29 cellular contexts compared by ENCODE assay signal in the genomic region with DNA sequence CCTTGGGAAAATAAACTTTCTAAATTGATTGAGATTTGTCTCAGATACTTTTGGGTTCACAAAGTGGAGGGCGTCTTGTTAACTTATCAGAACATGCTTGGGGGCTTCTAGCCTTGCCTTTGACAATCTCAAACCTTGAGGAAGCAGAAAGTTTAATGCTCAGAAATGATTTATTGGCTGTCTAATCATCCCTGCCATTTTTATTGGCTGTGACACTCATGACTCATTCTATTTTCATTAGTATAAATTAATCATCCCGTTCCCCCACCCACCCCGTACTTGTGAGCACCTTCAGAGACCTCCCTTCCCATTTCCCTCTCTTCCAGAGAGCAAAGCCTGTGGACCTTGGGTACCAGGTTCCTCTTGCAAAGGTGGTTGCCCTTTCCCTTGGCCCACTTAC.
A peak's percentile ranks its signal among the peaks of the same experiment; 100 is the strongest.
DNase-seq lines count a peak whose midpoint lies in the region; ATAC-seq and TF ChIP-seq lines count a peak whose summit lies in the region.
"Had no signal": no experiment of that assay in that cellular context is flagged by ENCODE, and none has a peak within 500 bp of the region (broad histone marks: within the 10 kb centered on the region; RNA-seq: fewer than 3 reads in every experiment).

No MANE protein-coding gene starts in this region.

- H3K36me3 ChIP-seq in SK-N-SH (replicated peaks in 1 of 2; ENCODE audit: control insufficient read depth in 1 of 2, insufficient read depth in 2 of 2, low read length in 1 of 2) (no peaks in the 10 kb centered on the region), MM.1S (replicated peaks; ENCODE audit: insufficient read depth, low read length) (no peaks in the 10 kb centered on the region)
- H3K36me3 ChIP-seq: BE2C, SJSA1 had no signal

- H3K9me3 ChIP-seq in SK-N-SH (no peaks in the 10 kb centered on the region), MM.1S (replicated peaks; ENCODE audit: insufficient read depth, low read length) (no peaks in the 10 kb centered on the region)
- H3K9me3 ChIP-seq: BE2C, SJSA1 had no signal

- H3K36me3 Mint-ChIP-seq in stimulated activated memory B cell treated with anti-CD40 and anti-IgM and Interleukin-4, amounts not matched to agents 10 μg/mL and 1 μg/mL and 100 μg/mL, for 72 hours, result peaks cover 44% of the 10 kb centered on the region

- H3K9me3 Mint-ChIP-seq in stimulated activated memory B cell treated with anti-CD40 and anti-IgM and Interleukin-4, amounts not matched to agents 10 μg/mL and 1 μg/mL and 100 μg/mL, for 72 hours, result no peaks in the 10 kb centered on the region
- H3K9me3 Mint-ChIP-seq: CD8-positive, alpha-beta memory T cell had no signal

- CTCF ChIA-PET in SK-N-SH (lab: Yijun Ruan, JAX), result no interaction called here
- CTCF ChIA-PET in HEK293T (lab: Yijun Ruan, JAX), result no interaction called here

- no peak overlapping the region for H3K9ac ChIP-seq in SK-N-SH
- no peak overlapping the region for H3K9ac ChIP-seq in MM.1S (ENCODE audit: low read length)

- no peak for TF ChIP-seq EP300 in SK-N-SH (IDR thresholded peaks at IDR 0.05; ENCODE audit: borderline replicate concordance in 1 of 2, low read depth in 1 of 2, low read length in 1 of 2)

- no peak for ATAC-seq in SK-N-SH treated with all-trans-retinoic acid at 6 μM for 48 hours
- ATAC-seq in left lobe of liver, result peak; percentile 19
- ATAC-seq in stimulated activated memory B cell treated with anti-CD40 and anti-IgM and Interleukin-4, amounts not matched to agents 10 μg/mL and 1 μg/mL and 100 μg/mL, for 72 hours, result peak; percentile 31
- ATAC-seq: HCT116, PC-3 had no signal

- no peak overlapping the region for H3K4me3 Mint-ChIP-seq in stimulated activated memory B cell treated with anti-CD40 and anti-IgM and Interleukin-4, amounts not matched to agents 10 μg/mL and 1 μg/mL and 100 μg/mL, for 72 hours
- H3K4me3 Mint-ChIP-seq: CD14-positive monocyte; CD8-positive, alpha-beta memory T cell had no signal

- H3K4me2 ChIP-seq in SK-N-SH (no peak overlapping the region), MM.1S (ENCODE audit: low read depth, low read length) (no peak overlapping the region)

- no peaks in the 10 kb centered on the region for H4K20me1 ChIP-seq in SK-N-SH (ENCODE audit: insufficient read depth)
- no peaks in the 10 kb centered on the region for H4K20me1 ChIP-seq in MM.1S (ENCODE audit: insufficient read depth, low read length)

- POLR2A ChIA-PET in SK-N-SH (lab: Yijun Ruan, JAX), result no interaction called here
- POLR2A ChIA-PET in HEK293T (lab: Yijun Ruan, JAX), result no interaction called here

- no peak overlapping the region for H3K4me3 ChIP-seq in SK-N-SH (ENCODE audit: low read depth in 2 of 2, low read length in 1 of 2)
- no peak overlapping the region for H3K4me3 ChIP-seq in MM.1S (ENCODE audit: low read length)
- H3K4me3 ChIP-seq: GM12878, SJSA1 had no signal

- H3K9me2 ChIP-seq in SK-N-SH (no peaks in the 10 kb centered on the region), MM.1S (replicated peaks; ENCODE audit: insufficient read depth, low read length) (no peaks in the 10 kb centered on the region)

- no peak overlapping the region for H2AFZ ChIP-seq in SK-N-SH (ENCODE audit: low read depth)
- no peak overlapping the region for H2AFZ ChIP-seq in MM.1S (ENCODE audit: low read length)

- no peaks in the 10 kb centered on the region for H3K27me3 Mint-ChIP-seq in stimulated activated memory B cell treated with anti-CD40 and anti-IgM and Interleukin-4, amounts not matched to agents 10 μg/mL and 1 μg/mL and 100 μg/mL, for 72 hours
- H3K27me3 Mint-ChIP-seq: CD8-positive, alpha-beta memory T cell had no signal

- H3K27ac ChIP-seq in SK-N-SH (ENCODE audit: low read depth in 2 of 2, low read length in 1 of 2), result no peak overlapping the region
- H3K27ac ChIP-seq in MM.1S (ENCODE audit: low read length), result no peak overlapping the region
- H3K27ac ChIP-seq: 22Rv1, SJSA1 had no signal

- H3F3A ChIP-seq in SK-N-SH (replicated peaks; ENCODE audit: insufficient read depth), result no peaks in the 10 kb centered on the region
- no peaks in the 10 kb centered on the region for H3F3A ChIP-seq in MM.1S (ENCODE audit: insufficient read depth, low read length)

- DNase-seq in SK-N-SH (no peak), HEK293T (ENCODE audit: extremely low spot score) (no peak), left lobe of liver (ENCODE audit: low spot score) (no peak), activated gamma-delta T cell (lab: John Stamatoyannopoulos, UW) (no peak), MM.1S (no peak)
- DNase-seq in activated CD4-positive, alpha-beta T cell treated with anti-CD3 and anti-CD28 coated beads for 48 hours, result no peak
- DNase-seq: ACHN; BE2C; CD8-positive, alpha-beta memory T cell; DMS 273 treated with DMSO at 0.1 percent for 48 hours; DND-41; IMR-90; KG1; NCI-H1105; NCI-H1436 treated with DMSO at 0.1 percent for 48 hours; NCI-H187 treated with DMSO at 0.1 percent for 48 hours; NCI-H2171 treated with DMSO at 0.1 percent for 48 hours; NCI-H526; NCI-H82; NK-92 treated with Interleukin-12 subunit alpha and Interleukin-12 subunit beta, amount 100 ng/mL, for 24 hours; PC-3; T-helper 1 cell had no signal

- no peak for TF ChIP-seq CTCF in SK-N-SH (IDR thresholded peaks at IDR 0.05)
- TF ChIP-seq CTCF in MM.1S (IDR thresholded peaks at IDR 0.05; ENCODE audit: low read length), result no peak

- H3K4me1 ChIP-seq in SK-N-SH (ENCODE audit: control insufficient read depth in 1 of 2, insufficient read depth in 2 of 2, low read depth in 1 of 2, low read length in 1 of 2), result no peaks in the 10 kb centered on the region
- H3K4me1 ChIP-seq in MM.1S (ENCODE audit: low read length), result peaks cover 7% of the 10 kb centered on the region
- H3K4me1 ChIP-seq: BE2C had no signal

- H3K79me2 ChIP-seq in SK-N-SH (ENCODE audit: insufficient read depth) (no peaks in the 10 kb centered on the region), MM.1S (ENCODE audit: low read length) (no peaks in the 10 kb centered on the region)

- 47% methylated on average over 3 of the region's 3 CpGs for WGBS in SK-N-SH (ENCODE audit: low lambda C conversion rate)

- H3K4me1 Mint-ChIP-seq in stimulated activated memory B cell treated with anti-CD40 and anti-IgM and Interleukin-4, amounts not matched to agents 10 μg/mL and 1 μg/mL and 100 μg/mL, for 72 hours, result peaks cover 5% of the 10 kb centered on the region
- H3K4me1 Mint-ChIP-seq: CD14-positive monocyte; CD8-positive, alpha-beta memory T cell had no signal

- H3K27ac Mint-ChIP-seq in stimulated activated memory B cell treated with anti-CD40 and anti-IgM and Interleukin-4, amounts not matched to agents 10 μg/mL and 1 μg/mL and 100 μg/mL, for 72 hours, result peak overlapping the region; percentile 30
- H3K27ac Mint-ChIP-seq: CD14-positive monocyte; CD8-positive, alpha-beta memory T cell had no signal

- TF ChIP-seq RAD21 in SK-N-SH (IDR thresholded peaks at IDR 0.05; ENCODE audit: low read length), result no peak

- no peaks in the 10 kb centered on the region for H3K27me3 ChIP-seq in SK-N-SH (ENCODE audit: insufficient read depth)
- no peaks in the 10 kb centered on the region for H3K27me3 ChIP-seq in MM.1S (replicated peaks; ENCODE audit: insufficient read depth, low read length)
- H3K27me3 ChIP-seq: BE2C, SJSA1 had no signal

TF ChIP-seq in SK-N-SH, 30 proteins besides CTCF, POLR2A, EP300 and RAD21 (continues in another document):
- TF ChIP-seq, protein P1, sequence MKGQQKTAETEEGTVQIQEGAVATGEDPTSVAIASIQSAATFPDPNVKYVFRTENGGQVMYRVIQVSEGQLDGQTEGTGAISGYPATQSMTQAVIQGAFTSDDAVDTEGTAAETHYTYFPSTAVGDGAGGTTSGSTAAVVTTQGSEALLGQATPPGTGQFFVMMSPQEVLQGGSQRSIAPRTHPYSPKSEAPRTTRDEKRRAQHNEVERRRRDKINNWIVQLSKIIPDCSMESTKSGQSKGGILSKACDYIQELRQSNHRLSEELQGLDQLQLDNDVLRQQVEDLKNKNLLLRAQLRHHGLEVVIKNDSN (IDR thresholded peaks at IDR 0.05; ENCODE audit: borderline replicate concordance, low read depth), result no peak

TF ChIP-seq in SK-N-SH treated with all-trans-retinoic acid at 6 μM for 48 hours, 23 proteins besides CTCF, POLR2A, EP300 and RAD21 (continues in another document):
- TF ChIP-seq BACH2 (CRISPR knock-in tag; IDR thresholded peaks at IDR 0.05; ENCODE audit: borderline replicate concordance) (no peak), OSR1 (CRISPR knock-in tag; IDR thresholded peaks at IDR 0.05) (no peak), ESRRG (CRISPR knock-in tag; IDR thresholded peaks at IDR 0.05) (no peak)
- TF ChIP-seq, protein P2, sequence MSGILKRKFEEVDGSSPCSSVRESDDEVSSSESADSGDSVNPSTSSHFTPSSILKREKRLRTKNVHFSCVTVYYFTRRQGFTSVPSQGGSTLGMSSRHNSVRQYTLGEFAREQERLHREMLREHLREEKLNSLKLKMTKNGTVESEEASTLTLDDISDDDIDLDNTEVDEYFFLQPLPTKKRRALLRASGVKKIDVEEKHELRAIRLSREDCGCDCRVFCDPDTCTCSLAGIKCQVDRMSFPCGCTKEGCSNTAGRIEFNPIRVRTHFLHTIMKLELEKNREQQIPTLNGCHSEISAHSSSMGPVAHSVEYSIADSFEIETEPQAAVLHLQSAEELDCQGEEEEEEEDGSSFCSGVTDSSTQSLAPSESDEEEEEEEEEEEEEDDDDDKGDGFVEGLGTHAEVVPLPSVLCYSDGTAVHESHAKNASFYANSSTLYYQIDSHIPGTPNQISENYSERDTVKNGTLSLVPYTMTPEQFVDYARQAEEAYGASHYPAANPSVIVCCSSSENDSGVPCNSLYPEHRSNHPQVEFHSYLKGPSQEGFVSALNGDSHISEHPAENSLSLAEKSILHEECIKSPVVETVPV (CRISPR knock-in tag; IDR thresholded peaks at IDR 0.05), result no peak

TF ChIP-seq in HEK293T, 16 proteins besides CTCF, POLR2A, EP300 and RAD21:
- TF ChIP-seq SUZ12 (IDR thresholded peaks at IDR 0.05), result no peak
- TF ChIP-seq, protein P3, sequence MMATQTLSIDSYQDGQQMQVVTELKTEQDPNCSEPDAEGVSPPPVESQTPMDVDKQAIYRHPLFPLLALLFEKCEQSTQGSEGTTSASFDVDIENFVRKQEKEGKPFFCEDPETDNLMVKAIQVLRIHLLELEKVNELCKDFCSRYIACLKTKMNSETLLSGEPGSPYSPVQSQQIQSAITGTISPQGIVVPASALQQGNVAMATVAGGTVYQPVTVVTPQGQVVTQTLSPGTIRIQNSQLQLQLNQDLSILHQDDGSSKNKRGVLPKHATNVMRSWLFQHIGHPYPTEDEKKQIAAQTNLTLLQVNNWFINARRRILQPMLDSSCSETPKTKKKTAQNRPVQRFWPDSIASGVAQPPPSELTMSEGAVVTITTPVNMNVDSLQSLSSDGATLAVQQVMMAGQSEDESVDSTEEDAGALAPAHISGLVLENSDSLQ (IDR thresholded peaks at IDR 0.05), result peak; percentile 67
